ENCODE assay signal across 24 cellular contexts in the genomic region with DNA sequence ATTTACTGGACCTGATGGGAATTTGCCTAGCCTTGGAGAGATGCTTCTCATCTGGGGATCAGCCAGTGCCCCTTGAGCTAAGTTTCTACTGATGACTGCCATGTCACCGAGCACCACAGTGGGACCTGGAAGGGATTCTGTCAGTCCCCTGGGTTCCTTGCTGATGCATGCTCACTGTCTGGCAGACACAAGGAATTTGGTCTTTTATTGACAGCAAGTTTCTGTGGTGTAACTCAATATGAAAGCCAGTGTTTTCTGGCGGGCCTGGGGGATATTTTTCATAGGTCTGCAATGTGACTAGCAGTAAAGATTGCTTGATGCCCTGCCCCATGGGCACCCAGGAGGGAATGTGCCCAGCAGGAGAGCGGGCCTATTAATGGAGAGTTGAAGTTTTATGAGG. TPM values are rescaled to one million over a fixed set of nuclear protein-coding genes. Genes with fewer than 3 reads are reported as not detected.
DNase-seq lines count a peak whose midpoint lies in the region; ATAC-seq, FAIRE-seq and TF ChIP-seq lines count a peak whose summit lies in the region.
"Had no signal": no experiment of that assay in that cellular context is flagged by ENCODE, and none has a peak within 500 bp of the region (broad histone marks: within the 10 kb centered on the region; RNA-seq: fewer than 3 reads in every experiment).

No MANE protein-coding gene starts in this region.

- in situ Hi-C loops in HepG2 (cut with HindIII; ENCODE audit: extremely low pct_ligation_motif_present, low pct_unique_long_range_greater_than_20kb), result no loop called here

- 30% methylated on average over 2 of the region's 3 CpGs for WGBS in HepG2 (ENCODE audit: low lambda C conversion rate)
- 94% methylated on average over 2 of the region's 3 CpGs for WGBS in right lobe of liver (ENCODE audit: insufficient coverage, low coverage, low lambda C conversion rate, missing lambda C conversion rate)
- WGBS in pancreas, 2 donors, result 66 to 84% methylated on average over 3 of the region's 3 CpGs

- ATAC-seq in HepG2 (peak; percentile 29; the same call in 2 of the 3 replicates), right lobe of liver (no peak), naive B cell (ENCODE audit: low read depth in 2 of 2) (no peak), pancreas (no peak), Right ventricle myocardium inferior (no peak)
- no peak for ATAC-seq in central memory CD8-positive, alpha-beta T cell (replicated peaks; ENCODE audit: extremely low read depth, poor library complexity, severe bottlenecking)
- no peak for ATAC-seq in stimulated activated naive B cell treated with anti-CD40 and anti-IgM and Interleukin-4, amounts not matched to agents 10 μg/mL and 1 μg/mL and 100 μg/mL, for 72 hours (replicated peaks)
- ATAC-seq: PC-3 had no signal

- no peaks in the 10 kb centered on the region for H3K9me3 Mint-ChIP-seq in central memory CD8-positive, alpha-beta T cell
- no peaks in the 10 kb centered on the region for H3K9me3 Mint-ChIP-seq in naive B cell
- no peaks in the 10 kb centered on the region for H3K9me3 Mint-ChIP-seq in stimulated activated naive B cell treated with anti-CD40 and anti-IgM and Interleukin-4, amounts not matched to agents 10 μg/mL and 1 μg/mL and 100 μg/mL, for 72 hours
- H3K9me3 Mint-ChIP-seq: CD4-positive, CD25-positive, alpha-beta regulatory T cell had no signal

- H3K4me1 ChIP-seq in HepG2 (ENCODE audit: insufficient read depth, low read length), result peaks cover 9% of the 10 kb centered on the region; the same call in 1 of the 2 replicates
- H3K4me1 ChIP-seq in right lobe of liver, result no peaks in the 10 kb centered on the region
- H3K4me1 ChIP-seq in colonic mucosa, result no peaks in the 10 kb centered on the region
- no peaks in the 10 kb centered on the region for H3K4me1 ChIP-seq in pancreas

- no peaks in the 10 kb centered on the region for H3K79me2 ChIP-seq in HepG2 (ENCODE audit: insufficient read depth, low read length)

- TF ChIP-seq POLR2A in HepG2 (IDR thresholded peaks at IDR 0.05; ENCODE audit: insufficient read depth in 1 of 2, low read depth in 2 of 2, low read length in 2 of 2), result no peak
- TF ChIP-seq POLR2A in right lobe of liver (IDR thresholded peaks at IDR 0.05), result no peak

- no peaks in the 10 kb centered on the region for H3K27me3 Mint-ChIP-seq in central memory CD8-positive, alpha-beta T cell
- H3K27me3 Mint-ChIP-seq in naive B cell, result no peaks in the 10 kb centered on the region
- H3K27me3 Mint-ChIP-seq in stimulated activated naive B cell treated with anti-CD40 and anti-IgM and Interleukin-4, amounts not matched to agents 10 μg/mL and 1 μg/mL and 100 μg/mL, for 72 hours, result no peaks in the 10 kb centered on the region

- H3K9me3 ChIP-seq in HepG2 (ENCODE audit: low read length) (no peaks in the 10 kb centered on the region), right lobe of liver (no peaks in the 10 kb centered on the region), colonic mucosa (no peaks in the 10 kb centered on the region), pancreas (no peaks in the 10 kb centered on the region)
- H3K9me3 ChIP-seq: BLaER1, MG63 had no signal

- no peak overlapping the region for H3K4me3 Mint-ChIP-seq in central memory CD8-positive, alpha-beta T cell
- no peak overlapping the region for H3K4me3 Mint-ChIP-seq in naive B cell
- H3K4me3 Mint-ChIP-seq in stimulated activated naive B cell treated with anti-CD40 and anti-IgM and Interleukin-4, amounts not matched to agents 10 μg/mL and 1 μg/mL and 100 μg/mL, for 72 hours, result no peak overlapping the region
- H3K4me3 Mint-ChIP-seq: CD4-positive, CD25-positive, alpha-beta regulatory T cell had no signal

- H3K4me3 ChIP-seq in HepG2 (replicated peaks in 1 of 3; ENCODE audit: insufficient read depth in 1 of 3, low read depth in 2 of 3, low read length in 3 of 3) (no peak overlapping the region), right lobe of liver (no peak overlapping the region), colonic mucosa (no peak overlapping the region), pancreas (no peak overlapping the region)
- H3K4me3 ChIP-seq: BLaER1, K562, MG63 had no signal

- POLR2A ChIA-PET in HepG2 (lab: Yijun Ruan, JAX), result interaction anchor here (1.1 kb wide), 1 partner anchor 23 kb away, joined by 3 read pairs; no protein-coding TSS in a partner anchor

- H3K36me3 Mint-ChIP-seq in central memory CD8-positive, alpha-beta T cell (ENCODE audit: insufficient read depth), result peaks cover 25% of the 10 kb centered on the region
- peaks cover 10 to 11% of the 10 kb centered on the region in 2 donors for H3K36me3 Mint-ChIP-seq in naive B cell
- H3K36me3 Mint-ChIP-seq in stimulated activated naive B cell treated with anti-CD40 and anti-IgM and Interleukin-4, amounts not matched to agents 10 μg/mL and 1 μg/mL and 100 μg/mL, for 72 hours, result peaks cover 13 to 21% of the 10 kb centered on the region in 2 donors

- no peak for TF ChIP-seq RAD21 in HepG2 (CRISPR knock-in tag; IDR thresholded peaks at IDR 0.05)

- peaks cover 3 to 18% of the 10 kb centered on the region in 2 experiments; a peak in 4 of 5 replicates for H3K36me3 ChIP-seq in HepG2 (replicated peaks in 1 of 2; ENCODE audit: control insufficient read depth in 1 of 2, insufficient read depth in 2 of 2, low read length in 2 of 2)
- peaks cover 2 to 25% (median 9%) of the 10 kb centered on the region in 4 donors for H3K36me3 ChIP-seq in right lobe of liver
- peaks cover 10% of the 10 kb centered on the region for H3K36me3 ChIP-seq in colonic mucosa
- H3K36me3 ChIP-seq in pancreas, result peaks cover 3 to 17% (median 4%) of the 10 kb centered on the region in 3 donors
- H3K36me3 ChIP-seq: MG63 had no signal

- H4K20me1 ChIP-seq in HepG2 (ENCODE audit: insufficient read depth, low read length), result no peaks in the 10 kb centered on the region
- H4K20me1 ChIP-seq: BLaER1 had no signal

- no peak for FAIRE-seq in HepG2 (lab: Jason Lieb, UNC)
- no peak for FAIRE-seq in pancreas (lab: Jason Lieb, UNC)
- FAIRE-seq: G401.6, H54, K562 had no signal

- H2AFZ ChIP-seq in HepG2 (ENCODE audit: low read length), result no peak overlapping the region

- CTCF ChIA-PET in HepG2 (lab: Yijun Ruan, JAX; ENCODE audit: low intra/inter-chr PET ratio, low total read pairs), result no interaction called here

- no peak for TF ChIP-seq EP300 in HepG2 (IDR thresholded peaks at IDR 0.05; ENCODE audit: low read depth in 2 of 2, low read length in 2 of 2)
- no peak for TF ChIP-seq EP300 in HepG2 (CRISPR knock-in tag; IDR thresholded peaks at IDR 0.05; ENCODE audit: borderline replicate concordance)

- no peak overlapping the region for H3K4me2 ChIP-seq in HepG2 (ENCODE audit: low read depth, low read length)
- H3K4me2 ChIP-seq: BLaER1 had no signal

- no peak overlapping the region for H3K27ac ChIP-seq in HepG2 (ENCODE audit: extremely low read length, insufficient read depth, low read length)
- H3K27ac ChIP-seq in right lobe of liver, result no peak overlapping the region
- H3K27ac ChIP-seq in colonic mucosa, result no peak overlapping the region
- no peak overlapping the region for H3K27ac ChIP-seq in pancreas
- H3K27ac ChIP-seq: 22Rv1, BLaER1 had no signal

- peak overlapping the region; percentile 47 for H3K27ac Mint-ChIP-seq in central memory CD8-positive, alpha-beta T cell (ENCODE audit: low read depth)
- peak overlapping the region; percentile 41 to 93 (median 86) for H3K27ac Mint-ChIP-seq in naive B cell
- H3K27ac Mint-ChIP-seq in stimulated activated naive B cell treated with anti-CD40 and anti-IgM and Interleukin-4, amounts not matched to agents 10 μg/mL and 1 μg/mL and 100 μg/mL, for 72 hours, result peak overlapping the region; percentile 15

- H3K27me3 ChIP-seq in HepG2 (ENCODE audit: control insufficient read depth in 1 of 2, insufficient read depth in 2 of 2, low read length in 2 of 2), result no peaks in the 10 kb centered on the region; a peak in 1 of 5 replicates
- H3K27me3 ChIP-seq in right lobe of liver, result no peaks in the 10 kb centered on the region
- H3K27me3 ChIP-seq in colonic mucosa, result no peaks in the 10 kb centered on the region
- no peaks in the 10 kb centered on the region for H3K27me3 ChIP-seq in pancreas
- H3K27me3 ChIP-seq: BLaER1, MG63 had no signal

- intact Hi-C loops in HepG2 (cut with micrococcal nuclease; ENCODE audit: unreplicated experiment), result no loop called here
- intact Hi-C loops in right lobe of liver (cut with DNase I), result no loop called here
- intact Hi-C loops in colonic mucosa (cut with DNase I), result no loop called here
- intact Hi-C loops in pancreas (cut with DNase I), result no loop called here
- intact Hi-C loops in Right ventricle myocardium inferior (cut with DNase I), result no loop called here

- H3K4me1 Mint-ChIP-seq in central memory CD8-positive, alpha-beta T cell, result peaks cover 20% of the 10 kb centered on the region
- H3K4me1 Mint-ChIP-seq in naive B cell, result peaks cover 19 to 72% (median 51%) of the 10 kb centered on the region in 3 donors
- peaks cover 30 to 65% of the 10 kb centered on the region in 2 donors for H3K4me1 Mint-ChIP-seq in stimulated activated naive B cell treated with anti-CD40 and anti-IgM and Interleukin-4, amounts not matched to agents 10 μg/mL and 1 μg/mL and 100 μg/mL, for 72 hours

- DNase-seq in HepG2 (ENCODE audit: low spot score) (no peak), right lobe of liver (no peak), naive B cell (no peak), colonic mucosa (no peak), pancreas (no peak), Right ventricle myocardium inferior (ENCODE audit: missing footprints) (no peak)
- no peak for DNase-seq in central memory CD8-positive, alpha-beta T cell (ENCODE audit: low spot score in 2 of 2)
- no peak for DNase-seq in stimulated activated naive B cell treated with anti-CD40 and anti-IgM and Interleukin-4, amounts not matched to agents 10 μg/mL and 1 μg/mL and 100 μg/mL, for 72 hours
- DNase-seq: CD4-positive, CD25-positive, alpha-beta regulatory T cell; MG63; NCI-H1417; NCI-H1694; NCI-H2029 treated with DMSO at 0.1 percent for 48 hours; NCI-H446 treated with DMSO at 0.1 percent for 48 hours; NCI-H526; NCI-H82; NK-92 treated with Interleukin-12 subunit alpha and Interleukin-12 subunit beta, amount 100 ng/mL, for 24 hours; PC-3; Right ventricle myocardium superior had no signal

- TF ChIP-seq CTCF in HepG2 (CRISPR knock-in tag; IDR thresholded peaks at IDR 0.05) (no peak), right lobe of liver (IDR thresholded peaks at IDR 0.05) (no peak), colonic mucosa (IDR thresholded peaks at IDR 0.05) (no peak), pancreas (IDR thresholded peaks at IDR 0.05) (no peak)

- no TSS peak for BruUV-seq in HepG2 (replicated peaks; lab: Mats Ljungman, UMichigan)

- H3K9ac ChIP-seq in HepG2 (ENCODE audit: insufficient read depth, low read depth, low read length) (no peak overlapping the region), colonic mucosa (ENCODE audit: low read depth in 2 of 2, low read length in 2 of 2) (no peak overlapping the region)
- H3K9ac ChIP-seq: BLaER1 had no signal

RNA-seq across cellular contexts. Expression of a gene that starts 30.7 kb away (rescaled TPM):
- total RNA-seq in HepG2 (2016; rRNA removed; fragmentation: Illumina TruSeq; extraction: Trizol) (19.3 and 21.8 TPM in 2 replicates), right lobe of liver (10 to 100 TPM in 1 of 6 experiments, 1 to 10 TPM in 5; 3.1 to 21.9 (median 6.1) TPM), colonic mucosa (10 to 100 TPM in 1 of 2 donors, 1 to 10 TPM in 1; 6.8 to 12.6 TPM), pancreas (1 to 10 TPM; 2.8 to 9.2 (median 4.8) TPM), Right ventricle myocardium inferior (6.7 TPM)
- 12.2 and 13.6 TPM in 2 replicates for total RNA-seq in HepG2 (2016; cell fraction: cytosol; rRNA removed; fragmentation: Illumina TruSeq; extraction: Trizol; ENCODE audit: low read depth)
- 18.0 and 21.2 TPM in 2 replicates for total RNA-seq in HepG2 (2016; cell fraction: insoluble cytoplasmic fraction; rRNA removed; fragmentation: Illumina TruSeq; extraction: Trizol)
- 15.3 and 19.2 TPM in 2 replicates for total RNA-seq in HepG2 (2016; cell fraction: membrane; rRNA removed; fragmentation: Illumina TruSeq; extraction: Trizol)
- total RNA-seq in HepG2 (2016; cell fraction: nucleus; rRNA removed; fragmentation: Illumina TruSeq; extraction: Trizol), result 22.1 and 23.1 TPM in 2 replicates
- polyA plus RNA-seq in HepG2 (2011; rRNA removed) (26.6 and 37.9 TPM in 2 replicates), naive B cell (ENCODE audit: low read depth in 6 of 6) (100 to 1,000 TPM in 2 of 6 donors, 10 to 100 TPM in 4; 75.2 to 122 (median 90.8) TPM), pancreas (10 to 100 TPM in 1 of 2 donors, 1 to 10 TPM in 1; 6.9 to 13.0 TPM)
- polyA plus RNA-seq in HepG2 (2011; cell fraction: cytosol; rRNA removed), result 12.9 and 14.6 TPM in 2 replicates
- polyA plus RNA-seq in HepG2 (2011; cell fraction: nucleus; rRNA removed), result 26.9 and 27.5 TPM in 2 replicates
- polyA plus RNA-seq in HepG2 (2012), result 11.2 and 14.3 TPM in 2 replicates
- polyA plus RNA-seq in HepG2 (2016; cell fraction: cytosol; fragmentation: Illumina TruSeq; extraction: Trizol; ENCODE audit: low read depth), result 8.6 and 13.3 TPM in 2 replicates
- 15.6 and 17.9 TPM in 2 replicates for polyA plus RNA-seq in HepG2 (2016; cell fraction: insoluble cytoplasmic fraction; fragmentation: Illumina TruSeq; extraction: Trizol; ENCODE audit: low read depth)
- 9.4 and 12.4 TPM in 2 replicates for polyA plus RNA-seq in HepG2 (2016; cell fraction: membrane; fragmentation: Illumina TruSeq; extraction: Trizol; ENCODE audit: low read depth)
- 41.0 and 46.6 TPM in 2 replicates for polyA plus RNA-seq in HepG2 (2016; cell fraction: nucleus; fragmentation: Illumina TruSeq; extraction: Trizol; ENCODE audit: insufficient read depth, low read depth)
- polyA minus RNA-seq in HepG2 (2011; rRNA and poly(A)+ RNA removed; ENCODE audit: low replicate concordance), result 15.0 and 17.4 TPM in 2 replicates
- 7.3 and 10.3 TPM in 2 replicates for polyA minus RNA-seq in HepG2 (2011; cell fraction: cytosol; rRNA and poly(A)+ RNA removed)
- polyA minus RNA-seq in HepG2 (2011; cell fraction: nucleus; rRNA and poly(A)+ RNA removed), result 30.6 and 31.2 TPM in 2 replicates

Comparison
In these comparisons a context has a peak if more than half of its experiments do, and no peak if none do; other contexts are left out.
1. H3K27ac Mint-ChIP-seq: peak in every context shown above with its lines; median percentile 86 in naive B cell; 47 in central memory CD8-positive, alpha-beta T cell; 15 in stimulated activated naive B cell treated with anti-CD40 and anti-IgM and Interleukin-4, amounts not matched to agents 10 μg/mL and 1 μg/mL and 100 μg/mL, for 72 hours.